In the genomic region with DNA sequence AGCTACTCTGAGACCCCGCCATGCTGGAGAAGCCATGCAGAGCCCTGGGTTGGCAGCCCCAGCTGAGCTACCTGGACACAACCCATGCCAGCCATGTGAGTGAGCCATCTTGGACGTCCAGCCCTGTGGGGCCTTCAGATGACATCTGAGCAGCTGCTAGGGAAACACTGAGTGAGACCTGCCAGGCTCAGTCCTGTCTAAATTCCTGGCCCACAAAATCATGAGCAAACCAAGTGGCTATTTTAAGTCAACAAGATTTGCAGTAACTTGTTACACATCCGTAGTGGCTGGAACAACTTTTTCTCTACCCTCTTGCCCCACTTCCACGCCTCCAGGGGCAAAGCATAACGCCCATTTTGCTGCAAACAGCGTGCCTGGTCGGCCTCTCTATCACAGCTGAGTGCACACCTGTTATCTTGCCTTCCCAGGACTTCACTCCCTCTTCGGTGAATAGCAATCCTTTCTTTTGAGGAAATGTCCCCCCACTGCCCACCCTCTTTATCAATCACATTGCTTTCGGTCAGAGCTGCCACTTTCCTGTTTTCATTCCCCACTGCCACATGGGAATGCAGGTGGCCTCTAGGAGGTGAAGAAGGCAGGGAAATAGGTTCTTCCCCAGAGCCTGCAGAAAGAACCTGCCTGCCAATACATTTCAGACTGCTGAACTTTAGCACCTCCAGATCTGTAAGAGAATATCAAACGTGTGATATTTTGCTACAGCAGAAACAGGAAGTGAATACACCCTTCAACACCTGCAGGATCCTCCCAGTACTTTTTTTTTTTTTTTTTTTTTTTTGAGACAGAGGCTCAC, we compare ENCODE assay signal across 9 cellular contexts. TPM values are rescaled to one million over a fixed set of nuclear protein-coding genes. Genes with fewer than 3 reads are reported as not detected.
A peak's percentile ranks its signal among the peaks of the same experiment; 100 is the strongest.
DNase-seq lines count a peak whose midpoint lies in the region; TF ChIP-seq lines count a peak whose summit lies in the region.
"Had no signal": no experiment of that assay in that cellular context is flagged by ENCODE, and none has a peak within 500 bp of the region (broad histone marks: within the 10 kb centered on the region; RNA-seq: fewer than 3 reads in every experiment).

No MANE protein-coding gene starts in this region.

- no peak overlapping the region for H3K9ac ChIP-seq in OCI-LY3 (ENCODE audit: low read length)

- peak; percentile 9 for DNase-seq in stimulated activated CD4-positive, alpha-beta T cell treated with anti-CD3 and anti-CD28 coated beads, Interleukin-4, amount 100 ng/mL, for 24 hours
- no peak for DNase-seq in stimulated activated CD4-positive, alpha-beta T cell treated with anti-CD3 and anti-CD28 coated beads, Interleukin-1b, Interleukin-23, amount 100 ng/mL, for 48 hours
- DNase-seq in germinal center (ENCODE audit: low spot score) = peak; percentile 79
- DNase-seq in type B pancreatic cell (ENCODE audit: extremely low spot score, unreplicated experiment) = no peak
- no peak for DNase-seq in dermis blood vessel endothelial cell
- DNase-seq in amniotic stem cell (lab: John Stamatoyannopoulos, UW) = no peak
- no peak for DNase-seq in foreskin melanocyte
- DNase-seq: anterior cingulate cortex had no signal

- H3K27ac ChIP-seq in OCI-LY3 (ENCODE audit: low read length) = peak overlapping the region; percentile 28

- peaks cover 19% of the 10 kb centered on the region for H3K4me1 ChIP-seq in OCI-LY3 (ENCODE audit: low read length)

- H3K4me2 ChIP-seq in OCI-LY3 (ENCODE audit: low read length) = peak overlapping the region; percentile 57

- TF ChIP-seq CTCF in OCI-LY3 (IDR thresholded peaks at IDR 0.05; ENCODE audit: low read depth, low read length) (no peak), type B pancreatic cell (conservative IDR thresholded peaks at IDR 0.05) (no peak)

- H3K4me3 ChIP-seq in OCI-LY3 (ENCODE audit: low read length) = no peak overlapping the region

- no peaks in the 10 kb centered on the region for H3K27me3 Mint-ChIP-seq in type B pancreatic cell

- no peaks in the 10 kb centered on the region for H4K20me1 ChIP-seq in OCI-LY3 (ENCODE audit: insufficient read depth, low read length)

- no peaks in the 10 kb centered on the region for H3K36me3 Mint-ChIP-seq in type B pancreatic cell

- no peaks in the 10 kb centered on the region for H3K36me3 ChIP-seq in OCI-LY3 (replicated peaks; ENCODE audit: low read depth, low read length)

- H3K4me1 Mint-ChIP-seq in type B pancreatic cell (ENCODE audit: unreplicated experiment) = no peaks in the 10 kb centered on the region

- H3K9me3 Mint-ChIP-seq in type B pancreatic cell = no peaks in the 10 kb centered on the region

- peak overlapping the region; percentile 45; the same call in 1 of the 2 replicates for H2AFZ ChIP-seq in OCI-LY3 (ENCODE audit: low read depth, low read length)

- no peaks in the 10 kb centered on the region for H3K27me3 ChIP-seq in OCI-LY3 (ENCODE audit: low read depth, low read length)

- peak overlapping the region; percentile 73 for H3K27ac Mint-ChIP-seq in type B pancreatic cell

- no peaks in the 10 kb centered on the region for H3K9me3 ChIP-seq in OCI-LY3 (ENCODE audit: insufficient read depth, low read length)

- H3K79me2 ChIP-seq in OCI-LY3 (ENCODE audit: low read length) = no peaks in the 10 kb centered on the region

- no peak overlapping the region for H3K4me3 Mint-ChIP-seq in type B pancreatic cell

RNA-seq across cellular contexts. Expression of a gene that starts 7.4 kb away (rescaled TPM):
- total RNA-seq in type B pancreatic cell (ENCODE audit: low replicate concordance) = not detected in 2 replicates
- not detected in 2 replicates for total RNA-seq in dermis blood vessel endothelial cell

RNA-seq across cellular contexts. Expression of a gene that starts 40.0 kb away (rescaled TPM):
- total RNA-seq in type B pancreatic cell (ENCODE audit: low replicate concordance) (32.3 and 43.7 TPM in 2 replicates), dermis blood vessel endothelial cell (53.9 and 72.3 TPM in 2 replicates)

RNA-seq across cellular contexts. Expression of a gene that starts 50.4 kb away (rescaled TPM):
- total RNA-seq in type B pancreatic cell (ENCODE audit: low replicate concordance) (8.9 and 20.3 TPM in 2 replicates), dermis blood vessel endothelial cell (3.4 and 4.8 TPM in 2 replicates)

Comparison
In these comparisons a context has a peak if more than half of its experiments do, and no peak if none do; other contexts are left out.
1. DNase-seq: peak in stimulated activated CD4-positive, alpha-beta T cell treated with anti-CD3 and anti-CD28 coated beads, Interleukin-4, amount 100 ng/mL, for 24 hours (single experiment) and germinal center (single experiment); none in stimulated activated CD4-positive, alpha-beta T cell treated with anti-CD3 and anti-CD28 coated beads, Interleukin-1b, Interleukin-23, amount 100 ng/mL, for 48 hours (single experiment), type B pancreatic cell (single experiment), dermis blood vessel endothelial cell (single experiment), amniotic stem cell (single experiment) and foreskin melanocyte (single experiment).